Comparison of ENCODE assay signal across 9 cellular contexts in genomic region chr6:24205020-24205492, GRCh38.
A peak's percentile ranks its signal among the peaks of the same experiment; 100 is the strongest.
DNase-seq lines count a peak whose midpoint lies in the region; ATAC-seq, FAIRE-seq and TF ChIP-seq lines count a peak whose summit lies in the region.
"Had no signal": no experiment of that assay in that cellular context is flagged by ENCODE, and none has a peak within 500 bp of the region (broad histone marks: within the 10 kb centered on the region; RNA-seq: fewer than 3 reads in every experiment).

No MANE protein-coding gene starts in this region.

- H3K4me3 ChIP-seq in HFF-Myc (replicated peaks; ENCODE audit: low read depth, low read length), result no peak overlapping the region
- H3K4me3 ChIP-seq in astrocyte (ENCODE audit: insufficient read depth, low read depth, low read length), result no peak overlapping the region

- no peaks in the 10 kb centered on the region for H3K4me1 ChIP-seq in astrocyte (ENCODE audit: insufficient read depth, low read length)

- peaks cover 2% of the 10 kb centered on the region for H3K27me3 Mint-ChIP-seq in astrocyte (ENCODE audit: low read depth, unreplicated experiment)

- ATAC-seq in HG03439 (IDR thresholded peaks at IDR 0.05; ENCODE audit: unreplicated experiment), result no peak
- ATAC-seq in GM21447 (IDR thresholded peaks at IDR 0.05; ENCODE audit: unreplicated experiment), result no peak

- H3K9me3 Mint-ChIP-seq in astrocyte (ENCODE audit: unreplicated experiment), result peaks cover 6% of the 10 kb centered on the region
- H3K9me3 Mint-ChIP-seq: CD8-positive, alpha-beta memory T cell had no signal

- H3K36me3 ChIP-seq in astrocyte (ENCODE audit: insufficient read depth, low read length), result no peaks in the 10 kb centered on the region

- H2AFZ ChIP-seq in astrocyte (ENCODE audit: low read depth, low read length), result no peak overlapping the region

- H3K79me2 ChIP-seq in astrocyte (ENCODE audit: insufficient read depth, low read length), result no peaks in the 10 kb centered on the region

- no peaks in the 10 kb centered on the region for H3K9me3 ChIP-seq in astrocyte (ENCODE audit: insufficient read depth, low read depth, low read length)

- H4K20me1 ChIP-seq in astrocyte (ENCODE audit: insufficient read depth, low read length), result no peaks in the 10 kb centered on the region

- H3K4me3 Mint-ChIP-seq in astrocyte (ENCODE audit: unreplicated experiment), result no peak overlapping the region
- H3K4me3 Mint-ChIP-seq: CD8-positive, alpha-beta memory T cell had no signal

- no peak overlapping the region for H3K27ac Mint-ChIP-seq in astrocyte (ENCODE audit: unreplicated experiment)
- H3K27ac Mint-ChIP-seq: CD8-positive, alpha-beta memory T cell had no signal

- H3K27ac ChIP-seq in astrocyte (ENCODE audit: low read depth, low read length), result no peak overlapping the region

- no peak overlapping the region for H3K9ac ChIP-seq in astrocyte (ENCODE audit: low read length)

- H3K4me1 Mint-ChIP-seq in astrocyte (ENCODE audit: low read depth, unreplicated experiment), result no peaks in the 10 kb centered on the region
- H3K4me1 Mint-ChIP-seq: CD8-positive, alpha-beta memory T cell had no signal

- no peaks in the 10 kb centered on the region for H3K27me3 ChIP-seq in astrocyte (ENCODE audit: insufficient read depth, low read length)

- TF ChIP-seq CTCF in HFF-Myc (IDR thresholded peaks at IDR 0.05; ENCODE audit: low read depth, low read length, missing control alignments) (peak; percentile 39), astrocyte (IDR thresholded peaks at IDR 0.05; ENCODE audit: insufficient read depth, low read depth, low read length) (peak; percentile 64)

- peak; percentile 39 for FAIRE-seq in astrocyte (lab: Jason Lieb, UNC)

- no peak overlapping the region for H3K4me2 ChIP-seq in astrocyte (ENCODE audit: low read length)

- DNase-seq in SIG-M5 treated with dmso at 0.1 percent for 504 hours (lab: John Stamatoyannopoulos, UW; ENCODE audit: unreplicated experiment) (peak; percentile 42), SIG-M5 (lab: John Stamatoyannopoulos, UW) (no peak), HFF-Myc (ENCODE audit: extremely low read depth, low read depth) (peak; percentile 14), NCI-H2227 (lab: John Stamatoyannopoulos, UW; ENCODE audit: unreplicated experiment) (peak; percentile 85), astrocyte (ENCODE audit: low read depth) (peak; percentile 12), kidney tubule cell (ENCODE audit: low spot score) (peak; percentile 47)

- H3K36me3 Mint-ChIP-seq in astrocyte (ENCODE audit: low read depth, unreplicated experiment), result no peaks in the 10 kb centered on the region
- H3K36me3 Mint-ChIP-seq: CD8-positive, alpha-beta memory T cell had no signal
